Comparison of ENCODE assay signal across 1 cellular context in the genomic region with DNA sequence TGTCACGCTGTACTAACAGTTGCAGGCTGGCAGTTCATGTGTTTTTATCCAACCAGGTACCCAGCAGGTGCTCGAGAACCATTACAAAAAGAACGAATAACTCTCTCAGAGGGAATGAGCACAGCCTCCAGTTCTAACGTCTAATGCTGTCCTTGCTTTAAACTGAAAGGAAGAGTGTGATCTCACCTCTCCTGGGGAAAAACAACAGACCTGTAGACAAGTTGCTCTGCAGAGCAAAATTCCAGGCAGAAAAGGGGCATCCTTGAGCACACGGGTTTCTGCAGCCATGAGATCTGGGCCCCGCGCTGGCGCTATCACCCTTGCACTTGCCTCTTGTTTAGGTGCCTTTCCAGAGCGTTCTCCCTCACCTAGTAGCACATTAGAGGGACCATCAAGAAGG.
TF ChIP-seq lines count a peak whose summit lies in the region.

No MANE protein-coding gene starts in this region.

TF ChIP-seq in H1, 55 proteins besides CTCF, POLR2A, EP300 and RAD21:
- TF ChIP-seq RBBP5 (IDR thresholded peaks at IDR 0.05; ENCODE audit: borderline replicate concordance, low read depth, low read length) = no peak
- TF ChIP-seq TAF7 (optimal IDR thresholded peaks at IDR 0.05; ENCODE audit: borderline replicate concordance, low read depth, low read length) = peak; percentile 45
- TF ChIP-seq FOSL1 (IDR thresholded peaks at IDR 0.05; ENCODE audit: insufficient read depth, low read depth, low read length) = no peak
- TF ChIP-seq SIN3A (conservative IDR thresholded peaks at IDR 0.05 in 1 of 2, IDR thresholded peaks at IDR 0.05 in 1 of 2; ENCODE audit: low read depth in 1 of 2, low read length in 2 of 2) = 0 out of 4 replicates have a peak, but pooled peaks of 1 of the 2 experiments have one; percentile 3
- TF ChIP-seq, protein P1, sequence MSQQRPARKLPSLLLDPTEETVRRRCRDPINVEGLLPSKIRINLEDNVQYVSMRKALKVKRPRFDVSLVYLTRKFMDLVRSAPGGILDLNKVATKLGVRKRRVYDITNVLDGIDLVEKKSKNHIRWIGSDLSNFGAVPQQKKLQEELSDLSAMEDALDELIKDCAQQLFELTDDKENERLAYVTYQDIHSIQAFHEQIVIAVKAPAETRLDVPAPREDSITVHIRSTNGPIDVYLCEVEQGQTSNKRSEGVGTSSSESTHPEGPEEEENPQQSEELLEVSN (IDR thresholded peaks at IDR 0.05) = no peak
- TF ChIP-seq, protein P2, sequence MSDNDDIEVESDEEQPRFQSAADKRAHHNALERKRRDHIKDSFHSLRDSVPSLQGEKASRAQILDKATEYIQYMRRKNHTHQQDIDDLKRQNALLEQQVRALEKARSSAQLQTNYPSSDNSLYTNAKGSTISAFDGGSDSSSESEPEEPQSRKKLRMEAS (IDR thresholded peaks at IDR 0.05) = 0 out of 2 replicates have a peak, but pooled peaks have one; percentile 9
- TF ChIP-seq TEAD4 (IDR thresholded peaks at IDR 0.05; ENCODE audit: low read depth, low read length) = 0 out of 2 replicates have a peak, but pooled peaks have one; percentile 47
